4 cellular contexts compared by ENCODE assay signal in the genomic region with DNA sequence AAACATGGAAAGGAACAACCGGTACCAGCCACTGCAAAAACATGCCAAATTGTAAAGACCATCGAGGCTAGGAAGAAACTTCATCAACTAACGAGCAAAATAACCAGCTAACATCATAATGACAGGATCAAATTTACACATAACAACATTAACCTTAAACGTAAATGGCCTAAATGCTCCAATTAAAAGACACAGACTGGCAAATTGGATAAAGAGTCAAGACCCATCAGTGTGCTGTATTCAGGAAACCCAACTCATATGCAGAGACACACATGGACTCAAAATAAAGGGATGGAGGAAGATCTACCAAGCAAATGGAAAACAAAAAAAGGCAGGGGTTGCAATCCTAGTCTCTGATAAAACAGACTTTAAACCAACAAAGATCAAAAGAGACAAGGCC. TPM values are rescaled to one million over a fixed set of nuclear protein-coding genes. Genes with fewer than 3 reads are reported as not detected.
"Had no signal": no experiment of that assay in that cellular context is flagged by ENCODE, and none has a peak within 500 bp of the region (broad histone marks: within the 10 kb centered on the region; RNA-seq: fewer than 3 reads in every experiment).

No MANE protein-coding gene starts in this region.

RNA-seq across cellular contexts. Expression of a gene that starts 44.3 kb away (rescaled TPM):
- total RNA-seq: GM23248, GM23338, H7, H9 had no signal
